ENCODE assay signal across 2 cellular contexts in the genomic region with DNA sequence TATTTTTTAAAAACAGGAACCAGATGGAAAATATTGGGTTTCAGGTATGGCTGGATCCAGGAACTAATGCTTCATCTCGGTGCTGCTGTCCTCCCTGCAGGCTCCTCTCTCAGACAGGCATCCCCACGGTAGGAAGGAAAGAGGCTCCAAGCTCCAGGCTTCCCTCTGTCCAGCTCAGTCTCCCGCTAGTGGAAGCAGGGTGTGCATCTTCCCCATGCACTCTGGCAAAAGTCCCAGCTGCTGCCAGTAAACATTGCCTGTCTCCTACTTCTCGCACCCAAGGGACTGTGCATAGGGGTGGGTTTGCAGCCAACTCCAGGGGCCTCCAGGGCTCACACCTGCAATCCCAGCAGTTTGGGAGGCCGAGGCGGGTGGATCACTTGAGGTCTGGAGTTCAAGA.
TF ChIP-seq lines count a peak whose summit lies in the region.

No MANE protein-coding gene starts in this region.

TF ChIP-seq in SK-N-SH, 30 proteins besides CTCF, POLR2A, EP300 and RAD21 (continued from another document):
- TF ChIP-seq, protein P1, sequence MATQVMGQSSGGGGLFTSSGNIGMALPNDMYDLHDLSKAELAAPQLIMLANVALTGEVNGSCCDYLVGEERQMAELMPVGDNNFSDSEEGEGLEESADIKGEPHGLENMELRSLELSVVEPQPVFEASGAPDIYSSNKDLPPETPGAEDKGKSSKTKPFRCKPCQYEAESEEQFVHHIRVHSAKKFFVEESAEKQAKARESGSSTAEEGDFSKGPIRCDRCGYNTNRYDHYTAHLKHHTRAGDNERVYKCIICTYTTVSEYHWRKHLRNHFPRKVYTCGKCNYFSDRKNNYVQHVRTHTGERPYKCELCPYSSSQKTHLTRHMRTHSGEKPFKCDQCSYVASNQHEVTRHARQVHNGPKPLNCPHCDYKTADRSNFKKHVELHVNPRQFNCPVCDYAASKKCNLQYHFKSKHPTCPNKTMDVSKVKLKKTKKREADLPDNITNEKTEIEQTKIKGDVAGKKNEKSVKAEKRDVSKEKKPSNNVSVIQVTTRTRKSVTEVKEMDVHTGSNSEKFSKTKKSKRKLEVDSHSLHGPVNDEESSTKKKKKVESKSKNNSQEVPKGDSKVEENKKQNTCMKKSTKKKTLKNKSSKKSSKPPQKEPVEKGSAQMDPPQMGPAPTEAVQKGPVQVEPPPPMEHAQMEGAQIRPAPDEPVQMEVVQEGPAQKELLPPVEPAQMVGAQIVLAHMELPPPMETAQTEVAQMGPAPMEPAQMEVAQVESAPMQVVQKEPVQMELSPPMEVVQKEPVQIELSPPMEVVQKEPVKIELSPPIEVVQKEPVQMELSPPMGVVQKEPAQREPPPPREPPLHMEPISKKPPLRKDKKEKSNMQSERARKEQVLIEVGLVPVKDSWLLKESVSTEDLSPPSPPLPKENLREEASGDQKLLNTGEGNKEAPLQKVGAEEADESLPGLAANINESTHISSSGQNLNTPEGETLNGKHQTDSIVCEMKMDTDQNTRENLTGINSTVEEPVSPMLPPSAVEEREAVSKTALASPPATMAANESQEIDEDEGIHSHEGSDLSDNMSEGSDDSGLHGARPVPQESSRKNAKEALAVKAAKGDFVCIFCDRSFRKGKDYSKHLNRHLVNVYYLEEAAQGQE (IDR thresholded peaks at IDR 0.05; ENCODE audit: low read depth, low read length), result no peak
- TF ChIP-seq EZH2phosphoT487 (IDR thresholded peaks at IDR 0.05; ENCODE audit: borderline replicate concordance, low read depth) (no peak), POLR2AphosphoS5 (IDR thresholded peaks at IDR 0.05; ENCODE audit: low read depth, low read length) (no peak), ELF1 (IDR thresholded peaks at IDR 0.05) (no peak), GABPA (IDR thresholded peaks at IDR 0.05; ENCODE audit: low read depth) (no peak), FOSL2 (IDR thresholded peaks at IDR 0.05; ENCODE audit: borderline replicate concordance, low read depth) (no peak)
- TF ChIP-seq, protein P2, sequence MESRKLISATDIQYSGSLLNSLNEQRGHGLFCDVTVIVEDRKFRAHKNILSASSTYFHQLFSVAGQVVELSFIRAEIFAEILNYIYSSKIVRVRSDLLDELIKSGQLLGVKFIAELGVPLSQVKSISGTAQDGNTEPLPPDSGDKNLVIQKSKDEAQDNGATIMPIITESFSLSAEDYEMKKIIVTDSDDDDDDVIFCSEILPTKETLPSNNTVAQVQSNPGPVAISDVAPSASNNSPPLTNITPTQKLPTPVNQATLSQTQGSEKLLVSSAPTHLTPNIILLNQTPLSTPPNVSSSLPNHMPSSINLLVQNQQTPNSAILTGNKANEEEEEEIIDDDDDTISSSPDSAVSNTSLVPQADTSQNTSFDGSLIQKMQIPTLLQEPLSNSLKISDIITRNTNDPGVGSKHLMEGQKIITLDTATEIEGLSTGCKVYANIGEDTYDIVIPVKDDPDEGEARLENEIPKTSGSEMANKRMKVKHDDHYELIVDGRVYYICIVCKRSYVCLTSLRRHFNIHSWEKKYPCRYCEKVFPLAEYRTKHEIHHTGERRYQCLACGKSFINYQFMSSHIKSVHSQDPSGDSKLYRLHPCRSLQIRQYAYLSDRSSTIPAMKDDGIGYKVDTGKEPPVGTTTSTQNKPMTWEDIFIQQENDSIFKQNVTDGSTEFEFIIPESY (IDR thresholded peaks at IDR 0.05; ENCODE audit: borderline replicate concordance, low read depth), result no peak
- TF ChIP-seq, protein P3, sequence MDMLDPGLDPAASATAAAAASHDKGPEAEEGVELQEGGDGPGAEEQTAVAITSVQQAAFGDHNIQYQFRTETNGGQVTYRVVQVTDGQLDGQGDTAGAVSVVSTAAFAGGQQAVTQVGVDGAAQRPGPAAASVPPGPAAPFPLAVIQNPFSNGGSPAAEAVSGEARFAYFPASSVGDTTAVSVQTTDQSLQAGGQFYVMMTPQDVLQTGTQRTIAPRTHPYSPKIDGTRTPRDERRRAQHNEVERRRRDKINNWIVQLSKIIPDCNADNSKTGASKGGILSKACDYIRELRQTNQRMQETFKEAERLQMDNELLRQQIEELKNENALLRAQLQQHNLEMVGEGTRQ (IDR thresholded peaks at IDR 0.05; ENCODE audit: borderline replicate concordance, low read depth, low read length), result no peak
- TF ChIP-seq, protein P4, sequence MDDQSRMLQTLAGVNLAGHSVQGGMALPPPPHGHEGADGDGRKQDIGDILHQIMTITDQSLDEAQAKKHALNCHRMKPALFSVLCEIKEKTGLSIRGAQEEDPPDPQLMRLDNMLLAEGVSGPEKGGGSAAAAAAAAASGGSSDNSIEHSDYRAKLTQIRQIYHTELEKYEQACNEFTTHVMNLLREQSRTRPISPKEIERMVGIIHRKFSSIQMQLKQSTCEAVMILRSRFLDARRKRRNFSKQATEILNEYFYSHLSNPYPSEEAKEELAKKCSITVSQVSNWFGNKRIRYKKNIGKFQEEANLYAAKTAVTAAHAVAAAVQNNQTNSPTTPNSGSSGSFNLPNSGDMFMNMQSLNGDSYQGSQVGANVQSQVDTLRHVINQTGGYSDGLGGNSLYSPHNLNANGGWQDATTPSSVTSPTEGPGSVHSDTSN (IDR thresholded peaks at IDR 0.05), result no peak

TF ChIP-seq in SK-N-SH treated with all-trans-retinoic acid at 6 μM for 48 hours, 23 proteins besides CTCF, POLR2A, EP300 and RAD21 (continued from another document):
- TF ChIP-seq, protein P5, sequence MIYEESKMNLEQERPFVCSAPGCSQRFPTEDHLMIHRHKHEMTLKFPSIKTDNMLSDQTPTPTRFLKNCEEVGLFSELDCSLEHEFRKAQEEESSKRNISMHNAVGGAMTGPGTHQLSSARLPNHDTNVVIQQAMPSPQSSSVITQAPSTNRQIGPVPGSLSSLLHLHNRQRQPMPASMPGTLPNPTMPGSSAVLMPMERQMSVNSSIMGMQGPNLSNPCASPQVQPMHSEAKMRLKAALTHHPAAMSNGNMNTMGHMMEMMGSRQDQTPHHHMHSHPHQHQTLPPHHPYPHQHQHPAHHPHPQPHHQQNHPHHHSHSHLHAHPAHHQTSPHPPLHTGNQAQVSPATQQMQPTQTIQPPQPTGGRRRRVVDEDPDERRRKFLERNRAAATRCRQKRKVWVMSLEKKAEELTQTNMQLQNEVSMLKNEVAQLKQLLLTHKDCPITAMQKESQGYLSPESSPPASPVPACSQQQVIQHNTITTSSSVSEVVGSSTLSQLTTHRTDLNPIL (CRISPR knock-in tag; IDR thresholded peaks at IDR 0.05; ENCODE audit: low read depth), result no peak
- TF ChIP-seq BACH2 (CRISPR knock-in tag; IDR thresholded peaks at IDR 0.05; ENCODE audit: borderline replicate concordance) (no peak), TCF4 (CRISPR knock-in tag; IDR thresholded peaks at IDR 0.05; ENCODE audit: borderline replicate concordance) (no peak)
